16 cellular contexts compared by ENCODE assay signal in the genomic region with DNA sequence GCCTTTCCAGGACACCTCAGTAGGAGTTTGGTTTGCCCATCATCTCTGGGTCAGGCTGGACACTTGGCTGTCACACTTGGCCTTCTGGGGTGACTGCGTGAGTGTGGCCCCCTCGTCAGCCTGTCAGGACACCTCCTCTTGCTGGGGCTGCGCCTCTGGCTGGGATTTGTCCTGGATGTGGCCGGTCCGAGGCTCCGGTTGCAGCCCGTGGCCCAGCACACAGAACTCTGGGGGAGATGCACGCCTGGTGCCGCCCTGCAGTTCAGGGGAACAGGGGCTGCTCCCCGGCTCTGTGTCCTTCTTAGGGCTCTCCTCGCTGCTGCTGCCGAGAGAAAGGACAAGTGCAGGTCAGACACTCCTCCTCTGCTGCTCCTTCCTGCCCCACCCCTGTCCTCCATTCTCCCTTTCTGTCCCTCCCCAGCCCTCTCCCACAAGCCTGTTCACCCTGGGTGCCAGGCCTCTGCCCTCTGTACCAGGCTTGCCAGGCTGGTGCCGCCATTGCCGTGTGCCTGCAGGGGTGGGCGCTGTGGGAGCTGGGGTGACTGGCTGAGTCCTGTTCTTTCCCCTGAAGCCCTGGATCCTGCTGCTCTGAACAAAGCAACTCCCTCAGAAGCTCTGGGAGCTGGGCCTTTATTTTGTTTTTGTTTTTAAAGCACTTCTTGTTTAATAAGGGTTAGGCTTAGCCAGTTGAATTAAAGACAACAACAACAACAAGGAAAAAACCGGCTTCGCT. TPM values are rescaled to one million over a fixed set of nuclear protein-coding genes. Genes with fewer than 3 reads are reported as not detected.
A peak's percentile ranks its signal among the peaks of the same experiment; 100 is the strongest.
DNase-seq lines count a peak whose midpoint lies in the region; ATAC-seq and TF ChIP-seq lines count a peak whose summit lies in the region.
"Had no signal": no experiment of that assay in that cellular context is flagged by ENCODE, and none has a peak within 500 bp of the region (broad histone marks: within the 10 kb centered on the region; RNA-seq: fewer than 3 reads in every experiment).

No MANE protein-coding gene starts in this region.

- no peaks in the 10 kb centered on the region for H3K27me3 ChIP-seq in psoas muscle (ENCODE audit: insufficient read depth in 3 of 3, low read length in 2 of 3)

- ATAC-seq in psoas muscle (peak; percentile 18 to 52 (median 36)), HG02763 (IDR thresholded peaks at IDR 0.05; ENCODE audit: unreplicated experiment) (no peak)
- ATAC-seq: GM12878, K562, left lobe of liver had no signal

- H3K9me3 ChIP-seq in psoas muscle: no peaks in the 10 kb centered on the region

- H3K36me3 ChIP-seq in psoas muscle (ENCODE audit: insufficient read depth in 1 of 2, low read depth in 1 of 2): no peaks in the 10 kb centered on the region

- TF ChIP-seq CTCF in psoas muscle (IDR thresholded peaks at IDR 0.05): no peak

- peak overlapping the region; percentile 36 for H3K27ac ChIP-seq in psoas muscle

- intact Hi-C loops in psoas muscle (cut with DNase I): loop anchor here in 1 of 2 donors (5.0 kb wide), 1 partner anchor 47 kb away; no protein-coding TSS in a partner anchor

- peaks cover 16% of the 10 kb centered on the region for H3K4me1 ChIP-seq in psoas muscle

- peak in 12 of 14 donors; percentile 18 to 84 (median 63) for DNase-seq in C1 segment of cervical spinal cord (lab: John Stamatoyannopoulos, UW)
- DNase-seq in astrocyte of the hippocampus (ENCODE audit: low read depth, low spot score): peak; percentile 35
- peak; percentile 49 for DNase-seq in inferior parietal cortex (ENCODE audit: extremely low spot score)
- no peak for DNase-seq in psoas muscle
- no peak for DNase-seq in NCI-H146 treated with DMSO at 0.1 percent for 48 hours (lab: John Stamatoyannopoulos, UW; ENCODE audit: unreplicated experiment)
- no peak for DNase-seq in NAMALWA (ENCODE audit: low spot score)
- no peak for DNase-seq in COLO829 (ENCODE audit: low spot score)
- DNase-seq: activated CD4-positive, alpha-beta T cell treated with anti-CD3 and anti-CD28 coated beads, Interleukin-2, amount 10 ng/mL, durations not matched to agents 24 days and 14 days; activated gamma-delta T cell; DMS53; foreskin melanocyte; NCI-H1694 had no signal

- WGBS in psoas muscle, 3 donors: 45 to 63% (median 54%) methylated on average over 17 of the region's 17 CpGs

- no peak overlapping the region for H3K4me3 ChIP-seq in psoas muscle
- H3K4me3 ChIP-seq: GM12878, K562 had no signal

RNA-seq across cellular contexts. Expression of gene PCARE, which starts 9.4 kb away (rescaled TPM):
- total RNA-seq in psoas muscle: 1 to 10 TPM in 1 of 4 donors, under 1 TPM in 3; 0.02 to 1.0 (median 0.53) TPM
- polyA plus RNA-seq in psoas muscle: under 1 TPM; 0.03 to 0.48 (median 0.09) TPM
- total RNA-seq: activated CD4-positive, alpha-beta T cell treated with anti-CD3 and anti-CD28 coated beads, Interleukin-2, amount 10 ng/mL, durations not matched to agents 24 days and 14 days; K562; left lobe of liver had no signal
- polyA plus RNA-seq: K562 had no signal

RNA-seq across cellular contexts. Expression of gene CLIP4, which starts 50.3 kb away (rescaled TPM):
- total RNA-seq in psoas muscle: 100 to 1,000 TPM in 1 of 4 donors, 10 to 100 TPM in 3; 56.9 to 111 (median 78.1) TPM
- 10 to 100 TPM; 26.7 to 89.2 (median 46.6) TPM for polyA plus RNA-seq in psoas muscle

Comparison
In these comparisons a context has a peak if more than half of its experiments do, and no peak if none do; other contexts are left out.
1. DNase-seq: peak in C1 segment of cervical spinal cord (12 of 14), astrocyte of the hippocampus (single experiment) and inferior parietal cortex (single experiment); none in psoas muscle (0 of 2), NCI-H146 treated with DMSO at 0.1 percent for 48 hours (single experiment), NAMALWA (single experiment) and COLO829 (single experiment).